25 cellular contexts compared by ENCODE assay signal in genomic region chr2:219474285-219475060, GRCh38. TPM values are rescaled to one million over a fixed set of nuclear protein-coding genes. Genes with fewer than 3 reads are reported as not detected.
"Had no signal": no experiment of that assay in that cellular context is flagged by ENCODE, and none has a peak within 500 bp of the region (broad histone marks: within the 10 kb centered on the region; RNA-seq: fewer than 3 reads in every experiment).

No MANE protein-coding gene starts in this region.

- H3K27me3 Mint-ChIP-seq: activated naive CD8-positive, alpha-beta T cell had no signal

- H3K36me3 ChIP-seq: adrenal gland, brain microvascular endothelial cell had no signal

- ATAC-seq: activated T-helper 17 cell treated with anti-CD3 and anti-CD28 coated beads, Interleukin-2, amount 50 U/mL, for 72 hours; effector memory CD8-positive, alpha-beta T cell; esophagus mucosa; naive thymus-derived CD8-positive, alpha-beta T cell; stimulated activated naive CD8-positive, alpha-beta T cell treated with anti-CD3 and anti-CD28 coated beads, Interleukin-15, Interleukin-2, amounts not matched to agents 100 U/mL and 50 U/mL, for 24 hours; T-cell had no signal

- H3K36me3 Mint-ChIP-seq: type B pancreatic cell had no signal

- H3K4me1 Mint-ChIP-seq: central memory CD8-positive, alpha-beta T cell had no signal

- H3K4me3 ChIP-seq: adrenal gland, ascending aorta, dorsolateral prefrontal cortex had no signal

- H3K4me1 ChIP-seq: adrenal gland, ascending aorta had no signal

- H3K27me3 ChIP-seq: adrenal gland, ascending aorta, brain microvascular endothelial cell, dorsolateral prefrontal cortex had no signal

- DNase-seq: activated CD4-positive, alpha-beta T cell treated with anti-CD3 and anti-CD28 coated beads for 1 hour; activated CD8-positive, alpha-beta memory T cell treated with anti-CD3 and anti-CD28 coated beads, Interleukin-2, amount 50 U/mL, for 4 hours; activated T-cell treated with anti-CD3 and anti-CD28 coated beads, Interleukin-2, amount 50 U/mL, for 24 hours; adrenal gland; brain microvascular endothelial cell; dorsolateral prefrontal cortex; effector memory CD8-positive, alpha-beta T cell; islet precursor cell; naive thymus-derived CD8-positive, alpha-beta T cell; retina; stimulated activated CD4-positive, alpha-beta T cell treated with anti-CD3 and anti-CD28 coated beads, Interleukin-12 subunit alpha, Interleukin-12 subunit beta, amount 100 ng/mL, for 4 hours; stimulated activated CD4-positive, alpha-beta T cell treated with anti-CD3 and anti-CD28 coated beads, Interleukin-4, amount 100 ng/mL, for 4 hours; stimulated activated naive CD8-positive, alpha-beta T cell treated with anti-CD3 and anti-CD28 coated beads, Interleukin-15, Interleukin-2, amounts not matched to agents 100 U/mL and 50 U/mL, for 24 hours; T-cell had no signal

- H3K4me3 Mint-ChIP-seq: activated naive CD8-positive, alpha-beta T cell; activated T-cell treated with anti-CD3 and anti-CD28 coated beads, Interleukin-2, amount 50 U/mL, for 24 hours; activated T-helper 17 cell treated with anti-CD3 and anti-CD28 coated beads, Interleukin-2, amount 50 U/mL, for 72 hours; central memory CD8-positive, alpha-beta T cell; effector memory CD8-positive, alpha-beta T cell; mesothelial cell of epicardium; naive thymus-derived CD8-positive, alpha-beta T cell; T-cell; type B pancreatic cell had no signal

- H3K27ac Mint-ChIP-seq: activated naive CD8-positive, alpha-beta T cell; activated T-cell treated with anti-CD3 and anti-CD28 coated beads, Interleukin-2, amount 50 U/mL, for 24 hours; activated T-helper 17 cell treated with anti-CD3 and anti-CD28 coated beads, Interleukin-2, amount 50 U/mL, for 72 hours; effector memory CD8-positive, alpha-beta T cell; mesothelial cell of epicardium; T-cell; type B pancreatic cell had no signal

- H3K9me3 ChIP-seq: adrenal gland, ascending aorta had no signal

- H3K27ac ChIP-seq: adrenal gland, brain microvascular endothelial cell, dorsolateral prefrontal cortex had no signal

- H3K9me3 Mint-ChIP-seq: activated T-cell treated with anti-CD3 and anti-CD28 coated beads, Interleukin-2, amount 50 U/mL, for 24 hours; activated T-helper 17 cell treated with anti-CD3 and anti-CD28 coated beads, Interleukin-2, amount 50 U/mL, for 72 hours; central memory CD8-positive, alpha-beta T cell; effector memory CD8-positive, alpha-beta T cell; mesothelial cell of epicardium; naive thymus-derived CD8-positive, alpha-beta T cell; T-cell; type B pancreatic cell had no signal

RNA-seq across cellular contexts. Expression of gene ASIC4, which starts 39.8 kb away (rescaled TPM):
- total RNA-seq: ascending aorta, endothelial cell of umbilical vein, esophagus mucosa, lung microvascular endothelial cell, osteoblast, skeletal muscle tissue had no signal
- polyA plus RNA-seq: endothelial cell of umbilical vein; naive thymus-derived CD8-positive, alpha-beta T cell had no signal

RNA-seq across cellular contexts. Expression of gene DES, which starts 56.3 kb away (rescaled TPM):
- total RNA-seq: activated T-helper 17 cell treated with anti-CD3 and anti-CD28 coated beads, Interleukin-2, amount 50 U/mL, for 72 hours; endothelial cell of umbilical vein; naive thymus-derived CD8-positive, alpha-beta T cell had no signal
- polyA plus RNA-seq: endothelial cell of umbilical vein; naive thymus-derived CD8-positive, alpha-beta T cell had no signal
